9 cellular contexts compared by ENCODE assay signal in genomic region chr1:2547210-2548067, GRCh38. TPM values are rescaled to one million over a fixed set of nuclear protein-coding genes. Genes with fewer than 3 reads are reported as not detected.
DNase-seq lines count a peak whose midpoint lies in the region; ATAC-seq and TF ChIP-seq lines count a peak whose summit lies in the region.
"Had no signal": no experiment of that assay in that cellular context is flagged by ENCODE, and none has a peak within 500 bp of the region (broad histone marks: within the 10 kb centered on the region; RNA-seq: fewer than 3 reads in every experiment).

No MANE protein-coding gene starts in this region.

- H4K20me1 ChIP-seq in PC-3 (ENCODE audit: low read length): no peaks in the 10 kb centered on the region

- POLR2A ChIA-PET in PC-3 (lab: Charles Lee; ENCODE audit: unreplicated experiment): interaction anchor here (0.6 to 1.1 kb wide), 2 partner anchors 21 to 537 kb away, joined by 4 to 10 read pairs; partner anchors contain the start of gene PANK4
- POLR2A ChIA-PET in MCF 10A (lab: Yijun Ruan, JAX): interaction anchor here (0.7 to 4.2 kb wide), 8 partner anchors 13 to 353 kb away, joined by 3 to 36 read pairs (median 7); partner anchors contain the start of genes FAAP20, MORN1, PANK4 and PEX10
- POLR2A ChIA-PET in HEK293T (lab: Yijun Ruan, JAX): interaction anchor here (0.6 to 4.5 kb wide), 7 partner anchors 14 to 353 kb away, joined by 3 to 74 read pairs (median 4); partner anchors contain the start of genes FAAP20, HES5, PANK4 and PEX10

- peaks cover 4% of the 10 kb centered on the region for H3K36me3 Mint-ChIP-seq in activated CD4-positive, alpha-beta T cell treated with anti-CD3 and anti-CD28 coated beads, Interleukin-2, amount 10 ng/mL, durations not matched to agents 24 days and 14 days (ENCODE audit: low read depth)
- H3K36me3 Mint-ChIP-seq in MCF 10A (ENCODE audit: insufficient read depth, unreplicated experiment): no peaks in the 10 kb centered on the region

- TF ChIP-seq CTCF in PC-3 (conservative IDR thresholded peaks at IDR 0.05; ENCODE audit: low read depth, low read length) (no peak), MCF 10A (IDR thresholded peaks at IDR 0.05; ENCODE audit: unreplicated experiment) (no peak), tibial artery (IDR thresholded peaks at IDR 0.05) (no peak)

- H3K9ac ChIP-seq in PC-3 (ENCODE audit: low read length) (peak overlapping the region; percentile 78), mucosa of rectum (ENCODE audit: low read depth in 1 of 2, low read length in 2 of 2) (peak overlapping the region; percentile 80 to 95)

- peaks cover 11% of the 10 kb centered on the region for H3K4me1 Mint-ChIP-seq in activated CD4-positive, alpha-beta T cell treated with anti-CD3 and anti-CD28 coated beads, Interleukin-2, amount 10 ng/mL, durations not matched to agents 24 days and 14 days
- peaks cover 5% of the 10 kb centered on the region for H3K4me1 Mint-ChIP-seq in MCF 10A (ENCODE audit: insufficient read depth, unreplicated experiment)

- H3K79me2 ChIP-seq in PC-3 (ENCODE audit: low read length): no peaks in the 10 kb centered on the region

- H3K4me1 ChIP-seq in PC-3 (ENCODE audit: insufficient read depth, low read length): peaks cover 22% of the 10 kb centered on the region
- H3K4me1 ChIP-seq in mucosa of rectum (ENCODE audit: control insufficient read depth in 2 of 2, insufficient read depth in 2 of 2, low read length in 2 of 2): peaks cover 37 to 48% of the 10 kb centered on the region in 2 donors
- H3K4me1 ChIP-seq in tibial artery: peaks cover 0 to 67% (median 41%) of the 10 kb centered on the region in 4 donors

- BruUV-seq in PC-3 (replicated peaks; lab: Mats Ljungman, UMichigan) (no TSS peak), MCF 10A (replicated peaks; lab: Mats Ljungman, UMichigan) (no TSS peak)

- H2AFZ ChIP-seq in PC-3 (ENCODE audit: low read length): peak overlapping the region; percentile 61

- CTCF ChIA-PET in PC-3 (lab: Charles Lee) (interaction anchor here (0.5 to 2.3 kb wide), 9 partner anchors 17 to 133 kb away, joined by 3 to 15 read pairs (median 4); partner anchors contain the start of gene PANK4), MCF 10A (lab: Yijun Ruan, JAX) (interaction anchor here (0.6 to 4.2 kb wide), 28 partner anchors 9 to 877 kb away, joined by 3 to 60 read pairs (median 4); partner anchors contain the start of genes PANK4, PEX10 and TNFRSF14), HEK293T (lab: Yijun Ruan, JAX) (interaction anchor here (0.6 to 1.5 kb wide), 4 partner anchors 28 to 134 kb away, joined by 3 to 5 read pairs (median 4); partner anchors contain the start of gene PEX10)

- intact Hi-C loops in activated CD4-positive, alpha-beta T cell treated with anti-CD3 and anti-CD28 coated beads, Interleukin-2, amount 10 ng/mL, durations not matched to agents 24 days and 14 days (cut with micrococcal nuclease): loop anchor here (1.0 to 5.0 kb wide), 7 partner anchors 9 to 353 kb away; partner anchors contain the start of genes FAAP20, PANK4, PRXL2B and TNFRSF14
- intact Hi-C loops in PC-3 (cut with micrococcal nuclease): loop anchor here (1.0 to 5.0 kb wide), 6 partner anchors 21 to 355 kb away; partner anchors contain the start of genes FAAP20, PANK4 and PRXL2B
- intact Hi-C loops in MCF 10A (cut with micrococcal nuclease): loop anchor here (1.0 to 5.0 kb wide), 6 partner anchors 21 to 877 kb away; partner anchors contain the start of genes MORN1, PANK4 and RER1
- intact Hi-C loops in tibial artery (cut with DNase I; ENCODE audit: low total_unique reads): loop anchor here (2.0 kb wide), 2 partner anchors 17 to 133 kb away; partner anchors contain the start of gene HES5

- H3K9me3 ChIP-seq in PC-3 (ENCODE audit: low read length): no peaks in the 10 kb centered on the region
- no peaks in the 10 kb centered on the region for H3K9me3 ChIP-seq in mucosa of rectum (ENCODE audit: control insufficient read depth in 2 of 2, low read length in 2 of 2)
- no peaks in the 10 kb centered on the region for H3K9me3 ChIP-seq in tibial artery

- peak overlapping the region; percentile 95 for H3K27ac Mint-ChIP-seq in activated CD4-positive, alpha-beta T cell treated with anti-CD3 and anti-CD28 coated beads, Interleukin-2, amount 10 ng/mL, durations not matched to agents 24 days and 14 days
- H3K27ac Mint-ChIP-seq in MCF 10A (ENCODE audit: low read depth, unreplicated experiment): peak overlapping the region; percentile 27

- H3K27me3 Mint-ChIP-seq in activated CD4-positive, alpha-beta T cell treated with anti-CD3 and anti-CD28 coated beads, Interleukin-2, amount 10 ng/mL, durations not matched to agents 24 days and 14 days: no peaks in the 10 kb centered on the region
- H3K27me3 Mint-ChIP-seq in MCF 10A (ENCODE audit: insufficient read depth, unreplicated experiment): no peaks in the 10 kb centered on the region

- no peaks in the 10 kb centered on the region for H3K9me2 ChIP-seq in PC-3 (replicated peaks; ENCODE audit: low read length)

- peak overlapping the region; percentile 69 for H3K4me3 ChIP-seq in PC-3 (ENCODE audit: low read length)
- peak overlapping the region; percentile 70 to 71 for H3K4me3 ChIP-seq in mucosa of rectum (ENCODE audit: low read length in 2 of 2)
- peak overlapping the region; percentile 56 to 64 for H3K4me3 ChIP-seq in tibial artery

- H3K36me3 ChIP-seq in PC-3 (ENCODE audit: low read depth, low read length) (no peaks in the 10 kb centered on the region), mucosa of rectum (ENCODE audit: control insufficient read depth in 2 of 2, insufficient read depth in 2 of 2, low read length in 2 of 2) (no peaks in the 10 kb centered on the region), tibial artery (no peaks in the 10 kb centered on the region)

- H3F3A ChIP-seq in PC-3 (ENCODE audit: low read length, unreplicated experiment): no peaks in the 10 kb centered on the region

- H3K9me3 Mint-ChIP-seq in activated CD4-positive, alpha-beta T cell treated with anti-CD3 and anti-CD28 coated beads, Interleukin-2, amount 10 ng/mL, durations not matched to agents 24 days and 14 days: no peaks in the 10 kb centered on the region
- H3K9me3 Mint-ChIP-seq in MCF 10A (ENCODE audit: unreplicated experiment): no peaks in the 10 kb centered on the region

- ATAC-seq in PC-3 (peak; percentile 2), GM21717 (IDR thresholded peaks at IDR 0.05; ENCODE audit: unreplicated experiment) (no peak)

- no peaks in the 10 kb centered on the region for H3K27me3 ChIP-seq in PC-3 (ENCODE audit: low read length)
- H3K27me3 ChIP-seq in mucosa of rectum (ENCODE audit: control insufficient read depth in 2 of 2, insufficient read depth in 2 of 2, low read length in 2 of 2): no peaks in the 10 kb centered on the region
- peaks cover 0 to 43% of the 10 kb centered on the region in 2 donors for H3K27me3 ChIP-seq in tibial artery

- H3K27ac ChIP-seq in PC-3 (ENCODE audit: low read length) (peak overlapping the region; percentile 64), mucosa of rectum (ENCODE audit: low read depth in 2 of 2, low read length in 2 of 2) (peak overlapping the region; percentile 99 to 100), tibial artery (peak overlapping the region; percentile 95 to 97)

- peak overlapping the region; percentile 90 for H3K4me2 ChIP-seq in PC-3 (ENCODE audit: low read length)

- peak overlapping the region; percentile 93 for H3K4me3 Mint-ChIP-seq in activated CD4-positive, alpha-beta T cell treated with anti-CD3 and anti-CD28 coated beads, Interleukin-2, amount 10 ng/mL, durations not matched to agents 24 days and 14 days
- peak overlapping the region; percentile 75 for H3K4me3 Mint-ChIP-seq in MCF 10A (ENCODE audit: unreplicated experiment)

- peak; percentile 87 for DNase-seq in activated CD4-positive, alpha-beta T cell treated with anti-CD3 and anti-CD28 coated beads, Interleukin-2, amount 10 ng/mL, durations not matched to agents 24 days and 14 days
- no peak for DNase-seq in activated CD4-positive, alpha-beta T cell treated with anti-CD3 and anti-CD28 coated beads, Interleukin-2, amount 50 U/mL, for 1 hour
- peak; percentile 32 for DNase-seq in PC-3
- no peak for DNase-seq in MCF 10A (ENCODE audit: unreplicated experiment)
- DNase-seq in tibial artery: no peak
- no peak for DNase-seq in HEK293T (ENCODE audit: extremely low spot score)

TF ChIP-seq in HEK293T, 16 proteins besides CTCF, POLR2A, EP300 and RAD21:
- no peak for TF ChIP-seq ARNT (IDR thresholded peaks at IDR 0.05)

RNA-seq across cellular contexts. Expression of gene TNFRSF14, which starts 8.7 kb away (rescaled TPM):
- 207 and 209 TPM in 2 replicates for total RNA-seq in activated CD4-positive, alpha-beta T cell treated with anti-CD3 and anti-CD28 coated beads, Interleukin-2, amount 10 ng/mL, durations not matched to agents 24 days and 14 days
- total RNA-seq in PC-3 (2014; rRNA removed) (21.1 and 25.5 TPM in 2 replicates), MCF 10A (2022) (4.2 and 4.6 TPM in 2 replicates)

RNA-seq across cellular contexts. Expression of gene HES5, which starts 17.4 kb away (rescaled TPM):
- total RNA-seq in activated CD4-positive, alpha-beta T cell treated with anti-CD3 and anti-CD28 coated beads, Interleukin-2, amount 10 ng/mL, durations not matched to agents 24 days and 14 days: not detected in 2 replicates
- total RNA-seq in PC-3 (2014; rRNA removed): 0.84 and 1.8 TPM in 2 replicates
- total RNA-seq in MCF 10A (2022): not detected in 2 replicates
- total RNA-seq: Daoy had no signal

RNA-seq across cellular contexts. Expression of gene PANK4, which starts 21.0 kb away (rescaled TPM):
- total RNA-seq in activated CD4-positive, alpha-beta T cell treated with anti-CD3 and anti-CD28 coated beads, Interleukin-2, amount 10 ng/mL, durations not matched to agents 24 days and 14 days: 55.2 and 56.7 TPM in 2 replicates
- total RNA-seq in PC-3 (2014; rRNA removed): 69.4 and 86.9 TPM in 2 replicates
- total RNA-seq in MCF 10A (2022): 22.1 and 25.4 TPM in 2 replicates

RNA-seq across cellular contexts. Expression of gene PRXL2B, which starts 39.1 kb away (rescaled TPM):
- total RNA-seq in activated CD4-positive, alpha-beta T cell treated with anti-CD3 and anti-CD28 coated beads, Interleukin-2, amount 10 ng/mL, durations not matched to agents 24 days and 14 days: 42.3 and 43.5 TPM in 2 replicates
- 75.0 and 85.0 TPM in 2 replicates for total RNA-seq in PC-3 (2014; rRNA removed)
- total RNA-seq in MCF 10A (2022): 10.3 and 12.6 TPM in 2 replicates

Comparison
In these comparisons a context has a peak if more than half of its experiments do, and no peak if none do; other contexts are left out.
1. DNase-seq: peak in activated CD4-positive, alpha-beta T cell treated with anti-CD3 and anti-CD28 coated beads, Interleukin-2, amount 10 ng/mL, durations not matched to agents 24 days and 14 days (single experiment) and PC-3 (single experiment); none in activated CD4-positive, alpha-beta T cell treated with anti-CD3 and anti-CD28 coated beads, Interleukin-2, amount 50 U/mL, for 1 hour (single experiment), MCF 10A (single experiment), tibial artery (0 of 2) and HEK293T (single experiment).
2. Peak in every context shown above with its lines, with median percentiles within 50 percentile points of each other: H3K27ac ChIP-seq and H3K4me3 ChIP-seq.